In the genomic region with DNA sequence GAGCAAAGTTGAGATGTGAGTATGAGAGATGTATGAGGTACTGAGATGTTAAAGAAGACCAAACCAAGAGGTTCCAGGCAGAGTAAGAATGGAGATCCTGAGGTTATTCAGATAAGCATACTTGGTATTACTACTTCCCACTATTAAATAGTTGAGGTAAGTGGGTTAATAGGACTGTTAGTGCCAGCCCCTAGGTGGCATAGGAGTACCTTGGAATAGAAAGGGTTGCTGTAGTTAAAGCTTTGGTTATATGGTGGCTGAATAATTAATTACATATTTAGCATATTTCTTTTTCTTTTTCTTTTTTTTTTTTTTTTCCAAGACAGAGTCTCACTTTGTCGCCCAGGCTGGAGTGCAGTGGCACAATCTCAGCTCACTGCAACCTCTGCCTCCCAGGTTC, we compare ENCODE assay signal across 13 cellular contexts.
DNase-seq lines count a peak whose midpoint lies in the region; ATAC-seq and TF ChIP-seq lines count a peak whose summit lies in the region.
"Had no signal": no experiment of that assay in that cellular context is flagged by ENCODE, and none has a peak within 500 bp of the region (broad histone marks: within the 10 kb centered on the region; RNA-seq: fewer than 3 reads in every experiment).

No MANE protein-coding gene starts in this region.

- H3K9ac ChIP-seq in H9 (ENCODE audit: extremely low read depth, insufficient read length, low read length) (no peak overlapping the region), PC-3 (ENCODE audit: low read length) (no peak overlapping the region), endodermal cell (ENCODE audit: extremely low read depth, low read length, poor library complexity, severe bottlenecking) (no peak overlapping the region)

- H3K4me2 ChIP-seq in H9 (ENCODE audit: insufficient read depth, insufficient read length, low read length) (no peak overlapping the region), PC-3 (ENCODE audit: low read length) (no peak overlapping the region)

- H4K20me1 ChIP-seq in H9 (ENCODE audit: control insufficient read depth, insufficient read depth, insufficient read length) (no peaks in the 10 kb centered on the region), PC-3 (ENCODE audit: low read length) (no peaks in the 10 kb centered on the region)

- no TSS peak for BruUV-seq in PC-3 (replicated peaks; lab: Mats Ljungman, UMichigan)

- H2BK12ac ChIP-seq in H9 (ENCODE audit: insufficient read length, low read depth, low read length) = no peak overlapping the region

- H3K27me3 ChIP-seq in BE2C (no peaks in the 10 kb centered on the region), H9 (ENCODE audit: insufficient read depth, low read length) (no peaks in the 10 kb centered on the region), PC-3 (ENCODE audit: low read length) (no peaks in the 10 kb centered on the region), endodermal cell (ENCODE audit: control insufficient read depth, insufficient read depth, low read length, poor library complexity, severe bottlenecking) (no peaks in the 10 kb centered on the region)

- H2BK20ac ChIP-seq in H9 (ENCODE audit: low read depth, low read length, poor library complexity, severe bottlenecking) = no peak overlapping the region

- no peak overlapping the region for H3T11ph ChIP-seq in H9 (ENCODE audit: low read length)

- intact Hi-C loops in PC-3 (cut with micrococcal nuclease) = loop anchor here (1.0 to 10.0 kb wide), 4 partner anchors 31 to 299 kb away; no protein-coding TSS in a partner anchor

- no peak overlapping the region for H3K14ac ChIP-seq in H9 (ENCODE audit: insufficient read depth, low read length)

- no peak overlapping the region for H3K4me3 Mint-ChIP-seq in H9
- no peak overlapping the region for H3K4me3 Mint-ChIP-seq in endodermal cell
- H3K4me3 Mint-ChIP-seq: brain had no signal

- H2AFZ ChIP-seq in H9 (ENCODE audit: low read length) (no peak overlapping the region), PC-3 (ENCODE audit: low read length) (no peak overlapping the region)

- peak; percentile 67 for TF ChIP-seq CTCF in BE2C (IDR thresholded peaks at IDR 0.05; ENCODE audit: low read depth, low read length)
- peak; percentile 60; the same call in 2 of the 3 replicates for TF ChIP-seq CTCF in H9 (conservative IDR thresholded peaks at IDR 0.05)
- peak; percentile 67 for TF ChIP-seq CTCF in PC-3 (conservative IDR thresholded peaks at IDR 0.05; ENCODE audit: low read depth, low read length)
- TF ChIP-seq CTCF in endodermal cell (conservative IDR thresholded peaks at IDR 0.05) = peak; percentile 67

- H3K79me2 ChIP-seq in H9 (ENCODE audit: insufficient read depth, low read length) (no peaks in the 10 kb centered on the region), PC-3 (ENCODE audit: low read length) (no peaks in the 10 kb centered on the region)

- no peak overlapping the region for H3K18ac ChIP-seq in H9 (ENCODE audit: insufficient read length, low read depth, low read length)

- H2BK15ac ChIP-seq in H9 (ENCODE audit: low read depth, low read length) = no peak overlapping the region

- H3K4me1 ChIP-seq in BE2C = no peaks in the 10 kb centered on the region
- no peaks in the 10 kb centered on the region for H3K4me1 ChIP-seq in H9 (ENCODE audit: insufficient read depth, low read length)
- H3K4me1 ChIP-seq in PC-3 (ENCODE audit: insufficient read depth, low read length) = no peaks in the 10 kb centered on the region
- no peaks in the 10 kb centered on the region for H3K4me1 ChIP-seq in endodermal cell (ENCODE audit: control insufficient read depth, insufficient read depth, low read length)

- no peak overlapping the region for H2AK5ac ChIP-seq in H9 (ENCODE audit: insufficient read length, low read length)

- ATAC-seq in PC-3 = peak; percentile 95
- ATAC-seq: left lobe of liver had no signal

- H3K9me3 ChIP-seq in BE2C (no peaks in the 10 kb centered on the region), H9 (ENCODE audit: control insufficient read depth, low read depth, low read length) (no peaks in the 10 kb centered on the region), PC-3 (ENCODE audit: low read length) (no peaks in the 10 kb centered on the region), endodermal cell (ENCODE audit: control insufficient read depth, low read length) (no peaks in the 10 kb centered on the region)

- H3K9me3 Mint-ChIP-seq in H9 (peaks cover 2 to 8% of the 10 kb centered on the region in 2 experiments; a peak in 4 of 5 replicates), endodermal cell (no peaks in the 10 kb centered on the region)

- no peaks in the 10 kb centered on the region for H3K4me1 Mint-ChIP-seq in H9
- H3K4me1 Mint-ChIP-seq in endodermal cell = no peaks in the 10 kb centered on the region
- H3K4me1 Mint-ChIP-seq: brain had no signal

- H3K79me1 ChIP-seq in H9 (ENCODE audit: insufficient read depth, low read depth, low read length, poor library complexity, severe bottlenecking) = no peaks in the 10 kb centered on the region

- DNase-seq in BE2C = peak; percentile 32
- no peak for DNase-seq in H9
- peak; percentile 71 for DNase-seq in PC-3
- no peak for DNase-seq in endodermal cell
- no peak for DNase-seq in epidermal melanocyte (ENCODE audit: insufficient read length, low spot score)
- no peak for DNase-seq in NCI-H1436 treated with DMSO at 0.1 percent for 48 hours (lab: John Stamatoyannopoulos, UW)
- DNase-seq in occipital lobe (lab: John Stamatoyannopoulos, UW) = no peak
- DNase-seq in dermis blood vessel endothelial cell = no peak
- DNase-seq: NCI-H2227 treated with DMSO at 0.1 percent for 48 hours, substantia nigra, T1000 had no signal

- H3K23ac ChIP-seq in H9 (ENCODE audit: insufficient read length, low read depth, low read length) = no peak overlapping the region

- H4K5ac ChIP-seq in H9 (ENCODE audit: insufficient read length, low read depth, low read length) = no peak overlapping the region

- H4K8ac ChIP-seq in H9 (replicated peaks; ENCODE audit: insufficient read length, low read depth, low read length) = no peak overlapping the region

- no peak overlapping the region for H3K4me3 ChIP-seq in BE2C (ENCODE audit: low read depth, low read length)
- no peak overlapping the region for H3K4me3 ChIP-seq in PC-3 (ENCODE audit: low read length)
- H3K4me3 ChIP-seq in endodermal cell (ENCODE audit: low read length) = no peak overlapping the region

- H3K56ac ChIP-seq in H9 (ENCODE audit: insufficient read length, low read depth, low read length) = no peak overlapping the region

- WGBS in H9 (ENCODE audit: extremely low coverage, insufficient read length, low lambda C conversion rate) = no CpG with 5 or more reads among the region's 1 CpG
- WGBS in endodermal cell (ENCODE audit: insufficient coverage in 1 of 2, insufficient read length in 1 of 2), 2 experiments = 84% methylated on average over 1 of the region's 1 CpG; no CpG with 5 or more reads in 1 of the 2 experiments

- H2BK5ac ChIP-seq in H9 (ENCODE audit: insufficient read length, low read length) = no peak overlapping the region

- no peak overlapping the region for H4K91ac ChIP-seq in H9 (ENCODE audit: insufficient read length, low read depth, low read length)

- H3K27ac Mint-ChIP-seq in H9 = no peak overlapping the region
- no peak overlapping the region for H3K27ac Mint-ChIP-seq in endodermal cell
- H3K27ac Mint-ChIP-seq: brain had no signal

- no peaks in the 10 kb centered on the region for H3K27me3 Mint-ChIP-seq in H9 (ENCODE audit: low read depth)
- H3K27me3 Mint-ChIP-seq in endodermal cell (ENCODE audit: insufficient read depth) = no peaks in the 10 kb centered on the region

- H3K36me3 Mint-ChIP-seq in H9 (ENCODE audit: insufficient read depth in 1 of 3, low read depth in 3 of 3) (peaks cover 0 to 4% (median 0%) of the 10 kb centered on the region in 3 experiments; a peak in 2 of 7 replicates), endodermal cell (ENCODE audit: low read depth) (no peaks in the 10 kb centered on the region)
- H3K36me3 Mint-ChIP-seq: brain had no signal

- H3K23me2 ChIP-seq in H9 (ENCODE audit: insufficient read length, low read depth, low read length, poor library complexity, severe bottlenecking) = no peaks in the 10 kb centered on the region

- H3F3A ChIP-seq in PC-3 (ENCODE audit: low read length, unreplicated experiment) = no peaks in the 10 kb centered on the region

- H3K27ac ChIP-seq in H9 (ENCODE audit: insufficient read length, low read depth, low read length) = no peak overlapping the region
- no peak overlapping the region for H3K27ac ChIP-seq in PC-3 (ENCODE audit: low read length)
- no peak overlapping the region for H3K27ac ChIP-seq in endodermal cell (ENCODE audit: low read depth, low read length)

- no peak overlapping the region for H2BK120ac ChIP-seq in H9 (ENCODE audit: low read depth, low read length, poor library complexity, severe bottlenecking)

- POLR2A ChIA-PET in PC-3 (lab: Charles Lee; ENCODE audit: unreplicated experiment) = interaction anchor here (0.6 kb wide), 1 partner anchor 11 kb away, joined by 8 read pairs; no protein-coding TSS in a partner anchor

- H3K9me2 ChIP-seq in PC-3 (replicated peaks; ENCODE audit: low read length) = no peaks in the 10 kb centered on the region

- H3K36me3 ChIP-seq in BE2C = no peaks in the 10 kb centered on the region
- H3K36me3 ChIP-seq in PC-3 (ENCODE audit: low read depth, low read length) = no peaks in the 10 kb centered on the region
- H3K36me3 ChIP-seq in endodermal cell (ENCODE audit: control insufficient read depth, insufficient read depth, low read length) = no peaks in the 10 kb centered on the region

- CTCF ChIA-PET in PC-3 (lab: Charles Lee) = interaction anchor here (0.6 to 0.7 kb wide), 4 partner anchors 382 to 834 kb away, joined by 3 to 7 read pairs (median 6); no protein-coding TSS in a partner anchor

- H3K4ac ChIP-seq in H9 (ENCODE audit: low read depth, low read length) = no peak overlapping the region

Comparison
In these comparisons a context has a peak if more than half of its experiments do, and no peak if none do; other contexts are left out.
1. DNase-seq: peak in BE2C (single experiment) and PC-3 (single experiment); none in H9 (single experiment), endodermal cell (single experiment), epidermal melanocyte (single experiment), NCI-H1436 treated with DMSO at 0.1 percent for 48 hours (single experiment), occipital lobe (single experiment) and dermis blood vessel endothelial cell (single experiment).
2. Peak in every context shown above with its lines, with median percentiles within 50 percentile points of each other: CTCF ChIP-seq.